ENCODE assay signal across 1 cellular context in the genomic region with DNA sequence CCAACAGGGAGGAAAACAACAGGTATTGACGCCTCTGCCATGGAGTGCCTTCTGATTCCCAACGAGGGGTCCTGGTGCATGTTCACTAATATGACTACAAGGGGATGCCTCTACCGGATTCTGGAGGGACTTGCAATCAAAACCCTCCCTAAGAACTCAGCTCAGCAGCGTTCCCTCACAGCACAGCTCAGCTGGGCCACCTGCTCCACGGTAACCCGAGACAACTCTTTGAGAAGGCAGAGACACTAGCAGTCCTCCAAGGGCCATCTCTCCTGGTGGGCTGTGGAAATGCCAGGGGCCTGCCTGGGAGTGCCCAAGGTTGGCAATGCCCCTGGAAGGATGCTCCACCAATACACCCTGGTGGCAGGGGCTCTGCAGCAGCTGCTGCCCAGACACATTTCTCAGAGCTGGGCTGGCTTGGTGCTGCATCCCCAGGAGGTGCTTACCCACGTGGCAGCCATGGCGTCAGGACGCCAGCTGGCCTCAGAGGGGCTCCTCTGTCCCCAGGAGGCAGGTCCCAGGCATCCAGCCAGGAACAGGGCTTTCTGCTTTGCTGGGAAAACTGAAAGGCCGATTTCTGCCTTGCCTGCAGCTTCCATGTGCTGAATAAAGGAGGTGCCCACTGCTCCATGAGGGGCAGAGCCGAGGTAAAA.
TF ChIP-seq lines count a peak whose summit lies in the region.

No MANE protein-coding gene starts in this region.

TF ChIP-seq in GM23338, 12 proteins besides CTCF, POLR2A, EP300 and RAD21 (continued from another document):
- TF ChIP-seq ZNF462 (CRISPR knock-in tag; IDR thresholded peaks at IDR 0.05) = no peak
- no peak for TF ChIP-seq EZH2 (IDR thresholded peaks at IDR 0.05; ENCODE audit: low read depth, unreplicated experiment)
- TF ChIP-seq, protein P1, sequence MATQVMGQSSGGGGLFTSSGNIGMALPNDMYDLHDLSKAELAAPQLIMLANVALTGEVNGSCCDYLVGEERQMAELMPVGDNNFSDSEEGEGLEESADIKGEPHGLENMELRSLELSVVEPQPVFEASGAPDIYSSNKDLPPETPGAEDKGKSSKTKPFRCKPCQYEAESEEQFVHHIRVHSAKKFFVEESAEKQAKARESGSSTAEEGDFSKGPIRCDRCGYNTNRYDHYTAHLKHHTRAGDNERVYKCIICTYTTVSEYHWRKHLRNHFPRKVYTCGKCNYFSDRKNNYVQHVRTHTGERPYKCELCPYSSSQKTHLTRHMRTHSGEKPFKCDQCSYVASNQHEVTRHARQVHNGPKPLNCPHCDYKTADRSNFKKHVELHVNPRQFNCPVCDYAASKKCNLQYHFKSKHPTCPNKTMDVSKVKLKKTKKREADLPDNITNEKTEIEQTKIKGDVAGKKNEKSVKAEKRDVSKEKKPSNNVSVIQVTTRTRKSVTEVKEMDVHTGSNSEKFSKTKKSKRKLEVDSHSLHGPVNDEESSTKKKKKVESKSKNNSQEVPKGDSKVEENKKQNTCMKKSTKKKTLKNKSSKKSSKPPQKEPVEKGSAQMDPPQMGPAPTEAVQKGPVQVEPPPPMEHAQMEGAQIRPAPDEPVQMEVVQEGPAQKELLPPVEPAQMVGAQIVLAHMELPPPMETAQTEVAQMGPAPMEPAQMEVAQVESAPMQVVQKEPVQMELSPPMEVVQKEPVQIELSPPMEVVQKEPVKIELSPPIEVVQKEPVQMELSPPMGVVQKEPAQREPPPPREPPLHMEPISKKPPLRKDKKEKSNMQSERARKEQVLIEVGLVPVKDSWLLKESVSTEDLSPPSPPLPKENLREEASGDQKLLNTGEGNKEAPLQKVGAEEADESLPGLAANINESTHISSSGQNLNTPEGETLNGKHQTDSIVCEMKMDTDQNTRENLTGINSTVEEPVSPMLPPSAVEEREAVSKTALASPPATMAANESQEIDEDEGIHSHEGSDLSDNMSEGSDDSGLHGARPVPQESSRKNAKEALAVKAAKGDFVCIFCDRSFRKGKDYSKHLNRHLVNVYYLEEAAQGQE (IDR thresholded peaks at IDR 0.05; ENCODE audit: unreplicated experiment) = no peak
- TF ChIP-seq JUNB (IDR thresholded peaks at IDR 0.05; ENCODE audit: unreplicated experiment) = no peak
